Comparison of ENCODE assay signal across 19 cellular contexts in genomic region chr9:16622541-16622940, GRCh38.
"Had no signal": no experiment of that assay in that cellular context is flagged by ENCODE, and none has a peak within 500 bp of the region (broad histone marks: within the 10 kb centered on the region; RNA-seq: fewer than 3 reads in every experiment).

No MANE protein-coding gene starts in this region.

- H3K36me3 Mint-ChIP-seq: immature natural killer cell; memory B cell; naive B cell; stimulated activated memory B cell treated with anti-CD40 and anti-IgM and Interleukin-4, amounts not matched to agents 10 μg/mL and 1 μg/mL and 100 μg/mL, for 72 hours had no signal

- H3K9me3 Mint-ChIP-seq: immature natural killer cell; nephron progenitor cell; stimulated activated memory B cell treated with anti-CD40 and anti-IgM and Interleukin-4, amounts not matched to agents 10 μg/mL and 1 μg/mL and 100 μg/mL, for 72 hours; stimulated activated naive CD8-positive, alpha-beta T cell treated with anti-CD3 and anti-CD28 coated beads, Interleukin-15, Interleukin-2, amounts not matched to agents 100 ng/mL and 50 ng/mL, for 24 hours had no signal

- H3K27ac Mint-ChIP-seq: immature natural killer cell; memory B cell; naive B cell; stimulated activated memory B cell treated with anti-CD40 and anti-IgM and Interleukin-4, amounts not matched to agents 10 μg/mL and 1 μg/mL and 100 μg/mL, for 72 hours; stimulated activated naive CD8-positive, alpha-beta T cell treated with anti-CD3 and anti-CD28 coated beads, Interleukin-15, Interleukin-2, amounts not matched to agents 100 ng/mL and 50 ng/mL, for 24 hours had no signal

- DNase-seq: dermis blood vessel endothelial cell; esophagus squamous epithelium; foreskin fibroblast; immature natural killer cell; left lung; lower lobe of right lung; naive B cell; nephron progenitor cell; spleen; stimulated activated CD4-positive, alpha-beta T cell treated with anti-CD3 and anti-CD28 coated beads, Interleukin-15, amount 100 ng/mL, for 24 hours; stimulated activated CD4-positive, alpha-beta T cell treated with anti-CD3 and anti-CD28 coated beads, Interleukin-1b, Interleukin-23, amount 100 ng/mL, for 48 hours; stimulated activated CD4-positive, alpha-beta T cell treated with anti-CD3 and anti-CD28 coated beads, Interleukin-4, amount 100 ng/mL, for 24 hours; testis; upper lobe of right lung had no signal

- H3K4me3 Mint-ChIP-seq: immature natural killer cell; memory B cell; naive B cell; nephron progenitor cell; stimulated activated memory B cell treated with anti-CD40 and anti-IgM and Interleukin-4, amounts not matched to agents 10 μg/mL and 1 μg/mL and 100 μg/mL, for 72 hours; stimulated activated naive CD8-positive, alpha-beta T cell treated with anti-CD3 and anti-CD28 coated beads, Interleukin-15, Interleukin-2, amounts not matched to agents 100 ng/mL and 50 ng/mL, for 24 hours had no signal

- H3K4me1 Mint-ChIP-seq: memory B cell; naive B cell; stimulated activated memory B cell treated with anti-CD40 and anti-IgM and Interleukin-4, amounts not matched to agents 10 μg/mL and 1 μg/mL and 100 μg/mL, for 72 hours had no signal

- H3K27me3 Mint-ChIP-seq: memory B cell; naive B cell; stimulated activated memory B cell treated with anti-CD40 and anti-IgM and Interleukin-4, amounts not matched to agents 10 μg/mL and 1 μg/mL and 100 μg/mL, for 72 hours had no signal

- ATAC-seq: gastroesophageal sphincter; left lung; lower lobe of right lung; sciatic nerve; stimulated activated memory B cell treated with anti-CD40 and anti-IgM and Interleukin-4, amounts not matched to agents 10 μg/mL and 1 μg/mL and 100 μg/mL, for 72 hours; upper lobe of right lung had no signal
